ENCODE assay signal across 8 cellular contexts in genomic region chr15:89358435-89358754, GRCh38. TPM values are rescaled to one million over a fixed set of nuclear protein-coding genes. Genes with fewer than 3 reads are reported as not detected.
DNase-seq lines count a peak whose midpoint lies in the region; ATAC-seq and TF ChIP-seq lines count a peak whose summit lies in the region.

No MANE protein-coding gene starts in this region.

- peaks cover 88% of the 10 kb centered on the region for H3K27me3 ChIP-seq in upper lobe of right lung

- no peak for DNase-seq in activated naive CD4-positive, alpha-beta T cell (lab: John Stamatoyannopoulos, UW)
- DNase-seq in T-cell (no peak), iPS-NIHi7 (ENCODE audit: extremely low spot score) (peak; percentile 89), upper lobe of right lung (no peak), Ammon's horn (ENCODE audit: low spot score) (no peak), NCI-H2196 treated with DMSO at 0.1 percent for 48 hours (lab: John Stamatoyannopoulos, UW; ENCODE audit: unreplicated experiment) (no peak)

- peaks cover 44% of the 10 kb centered on the region for H3K27me3 Mint-ChIP-seq in activated naive CD4-positive, alpha-beta T cell treated with anti-CD3 and anti-CD28 coated beads, Interleukin-2, amount 50 U/mL, for 24 hours
- H3K27me3 Mint-ChIP-seq in T-cell: peaks cover 71 to 80% of the 10 kb centered on the region in 2 donors

- intact Hi-C loops in upper lobe of right lung (cut with DNase I): loop anchor here (5.0 kb wide), 1 partner anchor 69 kb away; no protein-coding TSS in a partner anchor

- peak overlapping the region; percentile 45 for H3K4me3 ChIP-seq in upper lobe of right lung

- TF ChIP-seq CTCF in upper lobe of right lung (IDR thresholded peaks at IDR 0.05): no peak

- H3K36me3 Mint-ChIP-seq in activated naive CD4-positive, alpha-beta T cell treated with anti-CD3 and anti-CD28 coated beads, Interleukin-2, amount 50 U/mL, for 24 hours: no peaks in the 10 kb centered on the region
- no peaks in the 10 kb centered on the region for H3K36me3 Mint-ChIP-seq in T-cell

- H3K4me3 Mint-ChIP-seq in activated naive CD4-positive, alpha-beta T cell treated with anti-CD3 and anti-CD28 coated beads, Interleukin-2, amount 50 U/mL, for 24 hours: peak overlapping the region; percentile 83
- peak overlapping the region in 2 of 3 donors; percentile 74 to 82 for H3K4me3 Mint-ChIP-seq in T-cell

- no peaks in the 10 kb centered on the region for H3K9me3 ChIP-seq in upper lobe of right lung

- no peak overlapping the region for H3K27ac Mint-ChIP-seq in activated naive CD4-positive, alpha-beta T cell treated with anti-CD3 and anti-CD28 coated beads, Interleukin-2, amount 50 U/mL, for 24 hours
- no peak overlapping the region for H3K27ac Mint-ChIP-seq in T-cell

- ATAC-seq in T-cell (replicated peaks in 1 of 4) (peak; percentile 4 to 17 (median 6)), upper lobe of right lung (no peak), HG03520 (IDR thresholded peaks at IDR 0.05; ENCODE audit: unreplicated experiment) (no peak)

- H3K36me3 ChIP-seq in upper lobe of right lung: no peaks in the 10 kb centered on the region

- H3K9me3 Mint-ChIP-seq in activated naive CD4-positive, alpha-beta T cell treated with anti-CD3 and anti-CD28 coated beads, Interleukin-2, amount 50 U/mL, for 24 hours: no peaks in the 10 kb centered on the region
- no peaks in the 10 kb centered on the region for H3K9me3 Mint-ChIP-seq in T-cell

- H3K4me1 Mint-ChIP-seq in activated naive CD4-positive, alpha-beta T cell treated with anti-CD3 and anti-CD28 coated beads, Interleukin-2, amount 50 U/mL, for 24 hours: peaks cover 13% of the 10 kb centered on the region
- peaks cover 11 to 18% (median 17%) of the 10 kb centered on the region in 3 donors for H3K4me1 Mint-ChIP-seq in T-cell

- no peak overlapping the region for H3K27ac ChIP-seq in upper lobe of right lung

- CTCF ChIA-PET in T-cell (lab: Charles Lee): interaction anchor here (0.6 to 2.0 kb wide), 21 partner anchors 10 to 814 kb away, joined by 3 to 21 read pairs (median 4); partner anchors contain the start of gene POLG (in 1 of the 2)

- POLR2A ChIA-PET in T-cell (lab: Charles Lee): no interaction called here

- peaks cover 7% of the 10 kb centered on the region for H3K4me1 ChIP-seq in upper lobe of right lung

RNA-seq across cellular contexts. Expression of gene POLG, which starts 23.8 kb away (rescaled TPM):
- 100 to 1,000 TPM; 136 to 171 (median 165) TPM for total RNA-seq in T-cell
- total RNA-seq in upper lobe of right lung: 56.6 TPM

Comparison
In these comparisons a context has a peak if more than half of its experiments do, and no peak if none do; other contexts are left out.
1. ATAC-seq: peak in T-cell (4 of 4); none in upper lobe of right lung (single experiment) and HG03520 (single experiment).